9 cellular contexts compared by ENCODE assay signal in genomic region chr11:67503119-67504022, GRCh38. TPM values are rescaled to one million over a fixed set of nuclear protein-coding genes. Genes with fewer than 3 reads are reported as not detected.
DNase-seq lines count a peak whose midpoint lies in the region; ATAC-seq, FAIRE-seq and TF ChIP-seq lines count a peak whose summit lies in the region.
"Had no signal": no experiment of that assay in that cellular context is flagged by ENCODE, and none has a peak within 500 bp of the region (broad histone marks: within the 10 kb centered on the region; RNA-seq: fewer than 3 reads in every experiment).

No MANE protein-coding gene starts in this region.

- H3K27ac ChIP-seq in DOHH2 (ENCODE audit: low read depth, low read length), result no peak overlapping the region
- no peak overlapping the region for H3K27ac ChIP-seq in PC-3 (ENCODE audit: low read length)
- H3K27ac ChIP-seq in endothelial cell of umbilical vein (ENCODE audit: insufficient read depth, low read depth, low read length), result no peak overlapping the region
- no peak overlapping the region for H3K27ac ChIP-seq in trophoblast cell (ENCODE audit: low read depth, low read length)

- no peak overlapping the region for H3K14ac ChIP-seq in trophoblast cell (ENCODE audit: low read length)

- H3K36me3 ChIP-seq in DOHH2 (ENCODE audit: control insufficient read depth, low read length) (peaks cover 55% of the 10 kb centered on the region), PC-3 (ENCODE audit: low read depth, low read length) (no peaks in the 10 kb centered on the region), endothelial cell of umbilical vein (ENCODE audit: control insufficient read depth in 2 of 2, extremely low read depth in 1 of 2, insufficient read depth in 2 of 2, low read length in 2 of 2) (peaks cover 0 to 4% of the 10 kb centered on the region in 2 experiments), trophoblast cell (ENCODE audit: control insufficient read depth in 1 of 2, insufficient read depth in 2 of 2, low read length in 2 of 2) (peaks cover 45 to 46% of the 10 kb centered on the region in 2 experiments)

- H2AK5ac ChIP-seq in trophoblast cell (ENCODE audit: low read length), result peak overlapping the region; percentile 18

- H3K4me2 ChIP-seq in DOHH2 (ENCODE audit: low read length), result peak overlapping the region; percentile 70
- peak overlapping the region; percentile 95 for H3K4me2 ChIP-seq in PC-3 (ENCODE audit: low read length)
- H3K4me2 ChIP-seq in endothelial cell of umbilical vein (ENCODE audit: insufficient read depth, low read length), result peak overlapping the region; percentile 62
- H3K4me2 ChIP-seq in trophoblast cell (ENCODE audit: low read length), result peak overlapping the region; percentile 95

- BruUV-seq in PC-3 (replicated peaks; lab: Mats Ljungman, UMichigan) (no TSS peak), endothelial cell of umbilical vein (replicated peaks; lab: Mats Ljungman, UMichigan) (no TSS peak)

- ATAC-seq in PC-3, result no peak

- dilution Hi-C loops in endothelial cell of umbilical vein (cut with MboI; ENCODE audit: extremely low pct_ligation_motif_present, low sequenced_read_pairs), result no loop called here

- no peaks in the 10 kb centered on the region for H3K9me3 ChIP-seq in DOHH2 (ENCODE audit: control insufficient read depth, insufficient read depth, low read length)
- H3K9me3 ChIP-seq in PC-3 (ENCODE audit: low read length), result no peaks in the 10 kb centered on the region
- no peaks in the 10 kb centered on the region for H3K9me3 ChIP-seq in endothelial cell of umbilical vein (replicated peaks; ENCODE audit: control insufficient read depth, insufficient read depth, low read length)
- no peaks in the 10 kb centered on the region for H3K9me3 ChIP-seq in trophoblast cell (ENCODE audit: insufficient read depth, low read depth, low read length)

- intact Hi-C loops in PC-3 (cut with micrococcal nuclease) (loop anchor here (2.0 kb wide), 1 partner anchor 21 kb away; the partner anchor contains the start of gene AIP), endothelial cell of umbilical vein (cut with micrococcal nuclease) (loop anchor here (2.0 to 10.0 kb wide), 2 partner anchors 61 to 239 kb away; partner anchors contain the start of genes CORO1B and GRK2)

- TF ChIP-seq CTCF in DOHH2 (IDR thresholded peaks at IDR 0.05; ENCODE audit: low read depth, low read length, poor library complexity, severe bottlenecking), result no peak
- no peak for TF ChIP-seq CTCF in PC-3 (conservative IDR thresholded peaks at IDR 0.05; ENCODE audit: low read depth, low read length)
- no peak for TF ChIP-seq CTCF in endothelial cell of umbilical vein (IDR thresholded peaks at IDR 0.05; ENCODE audit: extremely low read depth in 1 of 2, insufficient read depth in 1 of 2, low read depth in 1 of 2, low read length in 2 of 2)

- H2AFZ ChIP-seq in PC-3 (ENCODE audit: low read length), result no peak overlapping the region
- no peak overlapping the region for H2AFZ ChIP-seq in endothelial cell of umbilical vein (ENCODE audit: low read depth, low read length)
- H2AFZ ChIP-seq in trophoblast cell (ENCODE audit: insufficient read depth, low read length, poor library complexity), result no peak overlapping the region

- no peak overlapping the region for H4K8ac ChIP-seq in trophoblast cell (ENCODE audit: low read depth, low read length)

- H2BK5ac ChIP-seq in trophoblast cell (ENCODE audit: low read depth, low read length, poor library complexity), result no peak overlapping the region

- peaks cover 19% of the 10 kb centered on the region for H3K79me1 ChIP-seq in trophoblast cell (ENCODE audit: low read length)

- H3K18ac ChIP-seq in trophoblast cell (ENCODE audit: low read length), result peak overlapping the region; percentile 45

- no peaks in the 10 kb centered on the region for H3K9me2 ChIP-seq in DOHH2 (replicated peaks; ENCODE audit: control insufficient read depth, low read length)
- H3K9me2 ChIP-seq in PC-3 (replicated peaks; ENCODE audit: low read length), result no peaks in the 10 kb centered on the region

- H3K4me3 ChIP-seq in DOHH2 (ENCODE audit: low read length) (peak overlapping the region; percentile 89), PC-3 (ENCODE audit: low read length) (peak overlapping the region; percentile 96), endothelial cell of umbilical vein (replicated peaks in 1 of 3; ENCODE audit: insufficient read depth in 1 of 3, low read depth in 1 of 3, low read length in 3 of 3) (peak overlapping the region in 1 of 3 experiments; percentile 43), trophoblast cell (ENCODE audit: low read depth, low read length) (peak overlapping the region; percentile 84)

- peaks cover 48% of the 10 kb centered on the region for H3K79me2 ChIP-seq in DOHH2 (ENCODE audit: control insufficient read depth, low read length)
- peaks cover 31% of the 10 kb centered on the region for H3K79me2 ChIP-seq in PC-3 (ENCODE audit: low read length)
- peaks cover 11% of the 10 kb centered on the region for H3K79me2 ChIP-seq in endothelial cell of umbilical vein (ENCODE audit: control insufficient read depth, insufficient read depth, low read length)
- peaks cover 16% of the 10 kb centered on the region for H3K79me2 ChIP-seq in trophoblast cell (ENCODE audit: control insufficient read depth, insufficient read depth, low read length, poor library complexity)

- H2BK12ac ChIP-seq in trophoblast cell (ENCODE audit: low read length), result no peak overlapping the region

- H3F3A ChIP-seq in DOHH2 (ENCODE audit: control insufficient read depth, insufficient read depth), result peaks cover 4% of the 10 kb centered on the region
- H3F3A ChIP-seq in PC-3 (ENCODE audit: low read length, unreplicated experiment), result no peaks in the 10 kb centered on the region

- POLR2A ChIA-PET in PC-3 (lab: Charles Lee; ENCODE audit: unreplicated experiment) (no interaction called here), endothelial cell of umbilical vein (lab: Charles Lee) (no interaction called here)

- no peaks in the 10 kb centered on the region for H3K9me1 ChIP-seq in endothelial cell of umbilical vein (replicated peaks; ENCODE audit: control insufficient read depth, extremely low read depth, insufficient read depth, low read length)

- no peak overlapping the region for H4K12ac ChIP-seq in trophoblast cell (ENCODE audit: low read depth, low read length)

- no peaks in the 10 kb centered on the region for H3K27me3 ChIP-seq in DOHH2 (ENCODE audit: control insufficient read depth, low read length)
- no peaks in the 10 kb centered on the region for H3K27me3 ChIP-seq in PC-3 (ENCODE audit: low read length)
- no peaks in the 10 kb centered on the region for H3K27me3 ChIP-seq in endothelial cell of umbilical vein (ENCODE audit: control insufficient read depth in 2 of 2, insufficient read depth in 2 of 2, low read length in 2 of 2)
- no peaks in the 10 kb centered on the region for H3K27me3 ChIP-seq in trophoblast cell (ENCODE audit: insufficient read depth, low read length)

- no peak overlapping the region for H4K91ac ChIP-seq in trophoblast cell (ENCODE audit: low read depth, low read length)

- no peak overlapping the region for H3K23ac ChIP-seq in trophoblast cell (ENCODE audit: low read length)

- FAIRE-seq in endothelial cell of umbilical vein (lab: Jason Lieb, UNC), result no peak

- peak overlapping the region; percentile 19 for H3K4ac ChIP-seq in trophoblast cell (ENCODE audit: low read depth, low read length)

- no peak for DNase-seq in PC-3
- DNase-seq in endothelial cell of umbilical vein (ENCODE audit: low read depth, low spot score), result no peak
- DNase-seq in trophoblast cell, result no peak
- DNase-seq in NCI-H2171 treated with DMSO at 0.1 percent for 48 hours (lab: John Stamatoyannopoulos, UW), result no peak
- no peak for DNase-seq in AG08395 (ENCODE audit: low spot score)
- DNase-seq in NCI-H146 (lab: John Stamatoyannopoulos, UW), result no peak
- no peak for DNase-seq in stimulated activated CD4-positive, alpha-beta T cell treated with anti-CD3 and anti-CD28 coated beads, Interleukin-4, amount 100 ng/mL, for 24 hours
- DNase-seq: foreskin melanocyte had no signal

- WGBS in trophoblast cell (ENCODE audit: extremely low coverage, insufficient coverage, insufficient read length), result no CpG with 5 or more reads among the region's 20 CpGs

- peaks cover 6% of the 10 kb centered on the region; the same call in 1 of the 2 replicates for H4K20me1 ChIP-seq in DOHH2 (ENCODE audit: control insufficient read depth, insufficient read depth, low read depth, low read length)
- H4K20me1 ChIP-seq in PC-3 (ENCODE audit: low read length), result peaks cover 4% of the 10 kb centered on the region; the same call in 1 of the 2 replicates
- H4K20me1 ChIP-seq in endothelial cell of umbilical vein (replicated peaks; ENCODE audit: control insufficient read depth, extremely low read depth, insufficient read depth, low read length), result no peaks in the 10 kb centered on the region

- CTCF ChIA-PET in PC-3 (lab: Charles Lee), result no interaction called here
- CTCF ChIA-PET in endothelial cell of umbilical vein (lab: Charles Lee), result interaction anchor here (0.7 kb wide), 1 partner anchor 152 kb away, joined by 3 read pairs; no protein-coding TSS in a partner anchor

- H3K4me1 ChIP-seq in DOHH2 (ENCODE audit: control insufficient read depth, low read length) (peaks cover 29% of the 10 kb centered on the region), PC-3 (ENCODE audit: insufficient read depth, low read length) (peaks cover 28% of the 10 kb centered on the region), endothelial cell of umbilical vein (ENCODE audit: control insufficient read depth, extremely low read depth, insufficient read depth, low read length) (peaks cover 32% of the 10 kb centered on the region), trophoblast cell (ENCODE audit: control insufficient read depth in 1 of 2, insufficient read depth in 2 of 2, low read length in 2 of 2) (peaks cover 23 to 30% of the 10 kb centered on the region in 2 experiments)

- no peak overlapping the region for H3K9ac ChIP-seq in PC-3 (ENCODE audit: low read length)
- H3K9ac ChIP-seq in endothelial cell of umbilical vein (replicated peaks; ENCODE audit: extremely low read depth, insufficient read depth, low read length), result no peak overlapping the region
- H3K9ac ChIP-seq in trophoblast cell (ENCODE audit: low read length), result no peak overlapping the region

- no peak for TF ChIP-seq POLR2A in endothelial cell of umbilical vein (IDR thresholded peaks at IDR 0.05; ENCODE audit: low read depth, low read length)

- no peak overlapping the region for H2BK120ac ChIP-seq in trophoblast cell (ENCODE audit: insufficient read depth, low read length, poor library complexity)

RNA-seq across cellular contexts. Expression of gene PITPNM1, which starts 1.8 kb away (rescaled TPM):
- total RNA-seq in PC-3 (2014; rRNA removed) (79.8 and 95.4 TPM in 2 replicates), endothelial cell of umbilical vein (26.4 and 50.9 TPM in 2 replicates)
- 16.5 and 25.2 TPM in 2 replicates for polyA plus RNA-seq in endothelial cell of umbilical vein
- polyA plus RNA-seq in endothelial cell of umbilical vein (2011; cell fraction: cytosol; rRNA removed), result 8.9 and 12.8 TPM in 2 replicates
- polyA plus RNA-seq in endothelial cell of umbilical vein (2011; cell fraction: nucleus; rRNA removed), result 38.2 and 38.7 TPM in 2 replicates
- 16.0 and 21.5 TPM in 2 replicates for polyA plus RNA-seq in endothelial cell of umbilical vein (2012)
- 11.1 and 18.5 TPM in 2 replicates for polyA minus RNA-seq in endothelial cell of umbilical vein
- 76.5 TPM for polyA minus RNA-seq in endothelial cell of umbilical vein (2011; cell fraction: cytosol; rRNA and poly(A)+ RNA removed)
- 10.0 and 12.0 TPM in 2 replicates for polyA minus RNA-seq in endothelial cell of umbilical vein (2011; cell fraction: nucleus; rRNA and poly(A)+ RNA removed)
- polyA plus RNA-seq in trophoblast cell (2013), result 67.5 and 70.6 TPM in 2 replicates

RNA-seq across cellular contexts. Expression of gene CDK2AP2, which starts 4.6 kb away (rescaled TPM):
- total RNA-seq in PC-3 (2014; rRNA removed), result 74.9 and 87.4 TPM in 2 replicates
- total RNA-seq in endothelial cell of umbilical vein, result 81.2 and 97.0 TPM in 2 replicates
- 143 and 191 TPM in 2 replicates for polyA plus RNA-seq in endothelial cell of umbilical vein
- 88.0 and 122 TPM in 2 replicates for polyA plus RNA-seq in endothelial cell of umbilical vein (2011; cell fraction: cytosol; rRNA removed)
- polyA plus RNA-seq in endothelial cell of umbilical vein (2011; cell fraction: nucleus; rRNA removed), result 63.9 and 66.0 TPM in 2 replicates
- polyA plus RNA-seq in endothelial cell of umbilical vein (2012), result 46.8 and 73.3 TPM in 2 replicates
- polyA minus RNA-seq in endothelial cell of umbilical vein, result 29.1 and 43.2 TPM in 2 replicates
- 66.5 TPM for polyA minus RNA-seq in endothelial cell of umbilical vein (2011; cell fraction: cytosol; rRNA and poly(A)+ RNA removed)
- 26.2 and 27.3 TPM in 2 replicates for polyA minus RNA-seq in endothelial cell of umbilical vein (2011; cell fraction: nucleus; rRNA and poly(A)+ RNA removed)
- 117 and 126 TPM in 2 replicates for polyA plus RNA-seq in trophoblast cell (2013)

RNA-seq across cellular contexts. Expression of gene CABP2, which starts 19.9 kb away (rescaled TPM):
- total RNA-seq in PC-3 (2014; rRNA removed) (not detected in 2 replicates), endothelial cell of umbilical vein (not detected in 2 replicates)
- polyA plus RNA-seq in endothelial cell of umbilical vein, result not detected in 2 replicates
- not detected in 2 replicates for polyA plus RNA-seq in endothelial cell of umbilical vein (2011; cell fraction: cytosol; rRNA removed)
- not detected in 2 replicates for polyA plus RNA-seq in endothelial cell of umbilical vein (2011; cell fraction: nucleus; rRNA removed)
- polyA plus RNA-seq in endothelial cell of umbilical vein (2012), result not detected in 2 replicates
- polyA minus RNA-seq in endothelial cell of umbilical vein, result not detected in 2 replicates
- not detected for polyA minus RNA-seq in endothelial cell of umbilical vein (2011; cell fraction: cytosol; rRNA and poly(A)+ RNA removed)
- polyA minus RNA-seq in endothelial cell of umbilical vein (2011; cell fraction: nucleus; rRNA and poly(A)+ RNA removed), result not detected in 2 replicates
- not detected in 2 replicates for polyA plus RNA-seq in trophoblast cell (2013)

RNA-seq across cellular contexts. Expression of gene AIP, which starts 20.5 kb away (rescaled TPM):
- total RNA-seq in PC-3 (2014; rRNA removed) (155 and 171 TPM in 2 replicates), endothelial cell of umbilical vein (46.3 and 46.5 TPM in 2 replicates)
- 114 and 130 TPM in 2 replicates for polyA plus RNA-seq in endothelial cell of umbilical vein
- polyA plus RNA-seq in endothelial cell of umbilical vein (2011; cell fraction: cytosol; rRNA removed), result 96.3 and 116 TPM in 2 replicates
- 47.5 and 54.7 TPM in 2 replicates for polyA plus RNA-seq in endothelial cell of umbilical vein (2011; cell fraction: nucleus; rRNA removed)
- 41.7 and 70.3 TPM in 2 replicates for polyA plus RNA-seq in endothelial cell of umbilical vein (2012)
- polyA minus RNA-seq in endothelial cell of umbilical vein, result 36.3 and 37.4 TPM in 2 replicates
- 66.7 TPM for polyA minus RNA-seq in endothelial cell of umbilical vein (2011; cell fraction: cytosol; rRNA and poly(A)+ RNA removed)
- 8.5 and 15.0 TPM in 2 replicates for polyA minus RNA-seq in endothelial cell of umbilical vein (2011; cell fraction: nucleus; rRNA and poly(A)+ RNA removed)
- polyA plus RNA-seq in trophoblast cell (2013), result 33.8 and 34.1 TPM in 2 replicates

RNA-seq across cellular contexts. Expression of gene TMEM134, which starts 34.3 kb away (rescaled TPM):
- 73.5 and 107 TPM in 2 replicates for total RNA-seq in PC-3 (2014; rRNA removed)
- total RNA-seq in endothelial cell of umbilical vein, result 33.4 and 41.6 TPM in 2 replicates
- polyA plus RNA-seq in endothelial cell of umbilical vein, result 207 and 213 TPM in 2 replicates
- 64.6 and 78.8 TPM in 2 replicates for polyA plus RNA-seq in endothelial cell of umbilical vein (2011; cell fraction: cytosol; rRNA removed)
- polyA plus RNA-seq in endothelial cell of umbilical vein (2011; cell fraction: nucleus; rRNA removed), result 39.9 and 47.6 TPM in 2 replicates
- polyA plus RNA-seq in endothelial cell of umbilical vein (2012), result 20.8 and 34.4 TPM in 2 replicates
- polyA minus RNA-seq in endothelial cell of umbilical vein, result 8.6 and 14.8 TPM in 2 replicates
- polyA minus RNA-seq in endothelial cell of umbilical vein (2011; cell fraction: cytosol; rRNA and poly(A)+ RNA removed), result 9.0 TPM
- 9.4 and 9.9 TPM in 2 replicates for polyA minus RNA-seq in endothelial cell of umbilical vein (2011; cell fraction: nucleus; rRNA and poly(A)+ RNA removed)
- 41.8 and 42.9 TPM in 2 replicates for polyA plus RNA-seq in trophoblast cell (2013)
